In genomic region chr12:93894391-93895095, GRCh38 we compare ENCODE assay signal across 12 cellular contexts.
DNase-seq lines count a peak whose midpoint lies in the region; ATAC-seq lines count a peak whose summit lies in the region.
"Had no signal": no experiment of that assay in that cellular context is flagged by ENCODE, and none has a peak within 500 bp of the region (broad histone marks: within the 10 kb centered on the region; RNA-seq: fewer than 3 reads in every experiment).

No MANE protein-coding gene starts in this region.

- peaks cover 54% of the 10 kb centered on the region for H3K4me1 Mint-ChIP-seq in activated T-helper 1 cell treated with anti-CD3 and anti-CD28 coated beads, Interleukin-12 subunit alpha, Interleukin-12 subunit beta, Interleukin-2, Interleukin-4 antibody, amounts not matched to agents 30 ng/mL and 10 ng/mL and 1 ng/mL, durations not matched to agents 14 hours and 24 hours and 36 hours (ENCODE audit: low read depth)
- H3K4me1 Mint-ChIP-seq: activated B cell treated with CpG ODN at 0.5 μM for 24 hours had no signal

- no peaks in the 10 kb centered on the region for H3K9me3 ChIP-seq in mesenchymal stem cell (ENCODE audit: control insufficient read depth, low read length)

- ATAC-seq in esophagus mucosa (peak; percentile 71), HG03097 (IDR thresholded peaks at IDR 0.05; ENCODE audit: low FRiP score, unreplicated experiment) (no peak)
- ATAC-seq: GM12878 had no signal

- H2BK15ac ChIP-seq in mesenchymal stem cell (ENCODE audit: low read depth, poor library complexity, severe bottlenecking) = no peak overlapping the region

- no peak overlapping the region for H3K4ac ChIP-seq in mesenchymal stem cell (ENCODE audit: low read depth in 1 of 2, low read length in 2 of 2)

- no peak overlapping the region for H3K27ac ChIP-seq in mesenchymal stem cell (ENCODE audit: low read length, poor library complexity, severe bottlenecking)

- DNase-seq in NCI-H2227 (lab: John Stamatoyannopoulos, UW; ENCODE audit: unreplicated experiment) (peak; percentile 37), mesenchymal stem cell (no peak), superior temporal gyrus (ENCODE audit: extremely low spot score) (peak; percentile 77), T1000 (lab: John Stamatoyannopoulos, UW) (no peak), amniotic stem cell (lab: John Stamatoyannopoulos, UW) (no peak)
- DNase-seq in activated T-helper 1 cell treated with anti-CD3 and anti-CD28 coated beads, Interleukin-12 subunit alpha, Interleukin-12 subunit beta, Interleukin-2, Interleukin-4 antibody, amounts not matched to agents 30 ng/mL and 10 ng/mL and 1 ng/mL, durations not matched to agents 14 hours and 24 hours and 36 hours (ENCODE audit: low spot score) = no peak
- DNase-seq: activated B cell treated with CpG ODN at 0.5 μM for 24 hours, endodermal cell, NCI-H345 had no signal

- peaks cover 4% of the 10 kb centered on the region for H3K9me3 Mint-ChIP-seq in activated T-helper 1 cell treated with anti-CD3 and anti-CD28 coated beads, Interleukin-12 subunit alpha, Interleukin-12 subunit beta, Interleukin-2, Interleukin-4 antibody, amounts not matched to agents 30 ng/mL and 10 ng/mL and 1 ng/mL, durations not matched to agents 14 hours and 24 hours and 36 hours
- H3K9me3 Mint-ChIP-seq: endodermal cell had no signal

- intact Hi-C loops in activated T-helper 1 cell treated with anti-CD3 and anti-CD28 coated beads, Interleukin-12 subunit alpha, Interleukin-12 subunit beta, Interleukin-2, Interleukin-4 antibody, amounts not matched to agents 30 ng/mL and 10 ng/mL and 1 ng/mL, durations not matched to agents 14 hours and 24 hours and 36 hours (cut with micrococcal nuclease) = loop anchor here (5.0 kb wide), 1 partner anchor 127 kb away; no protein-coding TSS in a partner anchor

- whole genome bisulfite sequencing in mesenchymal stem cell = 90% methylated on average over 17 of the region's 17 CpGs

- no peak overlapping the region for H3K4me3 Mint-ChIP-seq in activated T-helper 1 cell treated with anti-CD3 and anti-CD28 coated beads, Interleukin-12 subunit alpha, Interleukin-12 subunit beta, Interleukin-2, Interleukin-4 antibody, amounts not matched to agents 30 ng/mL and 10 ng/mL and 1 ng/mL, durations not matched to agents 14 hours and 24 hours and 36 hours
- H3K4me3 Mint-ChIP-seq: activated B cell treated with CpG ODN at 0.5 μM for 24 hours, endodermal cell had no signal

- no peaks in the 10 kb centered on the region for H3K27me3 Mint-ChIP-seq in activated T-helper 1 cell treated with anti-CD3 and anti-CD28 coated beads, Interleukin-12 subunit alpha, Interleukin-12 subunit beta, Interleukin-2, Interleukin-4 antibody, amounts not matched to agents 30 ng/mL and 10 ng/mL and 1 ng/mL, durations not matched to agents 14 hours and 24 hours and 36 hours (ENCODE audit: insufficient read depth)

- H3K14ac ChIP-seq in mesenchymal stem cell (ENCODE audit: low read length in 2 of 2) = no peak overlapping the region

- H4K91ac ChIP-seq in mesenchymal stem cell (ENCODE audit: low read length) = no peak overlapping the region

- H3K4me1 ChIP-seq in mesenchymal stem cell (ENCODE audit: control insufficient read depth, insufficient read depth, low read depth, low read length) = peaks cover 3% of the 10 kb centered on the region

- no peak overlapping the region for H2AK5ac ChIP-seq in mesenchymal stem cell (ENCODE audit: low read length, severe bottlenecking)

- H3K27me3 ChIP-seq in mesenchymal stem cell (ENCODE audit: control insufficient read depth in 1 of 2, insufficient read depth in 1 of 2, low read length in 2 of 2) = peaks cover 0 to 17% of the 10 kb centered on the region in 2 experiments

- no peak overlapping the region for H3K4me2 ChIP-seq in mesenchymal stem cell (ENCODE audit: low read length, poor library complexity, severe bottlenecking)

- no peak overlapping the region for H3K23ac ChIP-seq in mesenchymal stem cell (ENCODE audit: low read length in 2 of 2)

- H3K36me3 Mint-ChIP-seq in activated T-helper 1 cell treated with anti-CD3 and anti-CD28 coated beads, Interleukin-12 subunit alpha, Interleukin-12 subunit beta, Interleukin-2, Interleukin-4 antibody, amounts not matched to agents 30 ng/mL and 10 ng/mL and 1 ng/mL, durations not matched to agents 14 hours and 24 hours and 36 hours (ENCODE audit: low read depth) = peaks cover 9% of the 10 kb centered on the region

- H2BK5ac ChIP-seq in mesenchymal stem cell (ENCODE audit: low read depth, low read length, poor library complexity, severe bottlenecking) = no peak overlapping the region

- H3K18ac ChIP-seq in mesenchymal stem cell (ENCODE audit: low read depth in 1 of 2, low read length in 2 of 2) = no peak overlapping the region

- no peaks in the 10 kb centered on the region for H3K79me1 ChIP-seq in mesenchymal stem cell (replicated peaks; ENCODE audit: low read length, poor library complexity, severe bottlenecking)

- H4K8ac ChIP-seq in mesenchymal stem cell (ENCODE audit: low read length) = no peak overlapping the region

- no peak overlapping the region for H3K27ac Mint-ChIP-seq in activated T-helper 1 cell treated with anti-CD3 and anti-CD28 coated beads, Interleukin-12 subunit alpha, Interleukin-12 subunit beta, Interleukin-2, Interleukin-4 antibody, amounts not matched to agents 30 ng/mL and 10 ng/mL and 1 ng/mL, durations not matched to agents 14 hours and 24 hours and 36 hours
- H3K27ac Mint-ChIP-seq: activated B cell treated with CpG ODN at 0.5 μM for 24 hours, endodermal cell had no signal

- peak overlapping the region in 1 of 2 experiments; percentile 21 for H3K4me3 ChIP-seq in mesenchymal stem cell (ENCODE audit: insufficient read depth in 1 of 2, low read depth in 1 of 2, low read length in 2 of 2)
- H3K4me3 ChIP-seq: GM12878 had no signal

- H2BK12ac ChIP-seq in mesenchymal stem cell (ENCODE audit: low read length in 2 of 2) = no peak overlapping the region

- H3K36me3 ChIP-seq in mesenchymal stem cell (ENCODE audit: control insufficient read depth in 1 of 2, insufficient read depth in 2 of 2, low read depth in 1 of 2, low read length in 2 of 2) = no peaks in the 10 kb centered on the region

- H2AFZ ChIP-seq in mesenchymal stem cell (ENCODE audit: low read depth, low read length) = no peak overlapping the region

- no peak overlapping the region for H2BK120ac ChIP-seq in mesenchymal stem cell (ENCODE audit: low read depth, low read length)

- peak overlapping the region; percentile 0 for H3K9ac ChIP-seq in mesenchymal stem cell (ENCODE audit: low read length)

Comparison
In these comparisons a context has a peak if more than half of its experiments do, and no peak if none do; other contexts are left out.
1. DNase-seq: peak in NCI-H2227 (single experiment) and superior temporal gyrus (single experiment); none in mesenchymal stem cell (single experiment), T1000 (single experiment), activated T-helper 1 cell treated with anti-CD3 and anti-CD28 coated beads, Interleukin-12 subunit alpha, Interleukin-12 subunit beta, Interleukin-2, Interleukin-4 antibody, amounts not matched to agents 30 ng/mL and 10 ng/mL and 1 ng/mL, durations not matched to agents 14 hours and 24 hours and 36 hours (single experiment) and amniotic stem cell (single experiment).